ENCODE assay signal across 27 cellular contexts in genomic region chr2:26904839-26905238, GRCh38. TPM values are rescaled to one million over a fixed set of nuclear protein-coding genes. Genes with fewer than 3 reads are reported as not detected.
DNase-seq lines count a peak whose midpoint lies in the region; ATAC-seq, FAIRE-seq and TF ChIP-seq lines count a peak whose summit lies in the region.
"Had no signal": no experiment of that assay in that cellular context is flagged by ENCODE, and none has a peak within 500 bp of the region (broad histone marks: within the 10 kb centered on the region; RNA-seq: fewer than 3 reads in every experiment).

No MANE protein-coding gene starts in this region.

- peak; percentile 71 for ATAC-seq in GM19467 (IDR thresholded peaks at IDR 0.05; ENCODE audit: unreplicated experiment)
- ATAC-seq in HG03108 (IDR thresholded peaks at IDR 0.05; ENCODE audit: unreplicated experiment): peak; percentile 61
- no peak for ATAC-seq in GM19452 (IDR thresholded peaks at IDR 0.05; ENCODE audit: unreplicated experiment)
- ATAC-seq: HepG2, left lung had no signal

- H2BK5ac ChIP-seq in mesendoderm (ENCODE audit: low read length): no peak overlapping the region

- no peak for DNase-seq in GM18507 (ENCODE audit: extremely low spot score, insufficient read length, low read depth)
- no peak for DNase-seq in dorsolateral prefrontal cortex
- DNase-seq in mesendoderm: no peak
- no peak for DNase-seq in A172 (ENCODE audit: low spot score)
- no peak for DNase-seq in MCF 10A (ENCODE audit: unreplicated experiment)
- DNase-seq: activated CD4-positive, alpha-beta T cell treated with anti-CD3 and anti-CD28 coated beads, Interleukin-2, amount 10 ng/mL, durations not matched to agents 7 days and 5 days; activated CD8-positive, alpha-beta memory T cell treated with anti-CD3 and anti-CD28 coated beads, Interleukin-2, amount 50 U/mL, for 48 hours; activated gamma-delta T cell; DMS153; left lung; MG63; mucosa of descending colon; NCI-H226; NK-92 treated with Interleukin-12 subunit alpha and Interleukin-12 subunit beta, amount 100 ng/mL, for 24 hours; retina; stimulated activated CD4-positive, alpha-beta T cell treated with anti-CD3 and anti-CD28 coated beads, Interleukin-15, amount 100 ng/mL, for 24 hours; stimulated activated naive CD4-positive, alpha-beta T cell; SW 1271; transverse colon had no signal

- BruUV-seq in MCF 10A (replicated peaks; lab: Mats Ljungman, UMichigan): no TSS peak

- CTCF ChIA-PET in MCF 10A (lab: Yijun Ruan, JAX): no interaction called here

- no peak overlapping the region for H2BK15ac ChIP-seq in mesendoderm (replicated peaks; ENCODE audit: low read depth)

- no peaks in the 10 kb centered on the region for H3K27me3 ChIP-seq in dorsolateral prefrontal cortex
- H3K27me3 ChIP-seq in mesendoderm (ENCODE audit: insufficient read depth, low read length, poor library complexity): no peaks in the 10 kb centered on the region
- H3K27me3 ChIP-seq: MG63 had no signal

- no peaks in the 10 kb centered on the region for H3K4me1 ChIP-seq in mesendoderm (ENCODE audit: control insufficient read depth, low read depth, low read length)
- H3K4me1 ChIP-seq: left lung, transverse colon had no signal

- H3K27ac ChIP-seq in dorsolateral prefrontal cortex: peak overlapping the region in 57 of 59 donors; percentile 9 to 97 (median 85)
- H3K27ac ChIP-seq in mesendoderm (ENCODE audit: low read depth, low read length): no peak overlapping the region
- H3K27ac ChIP-seq: C4-2B, esophagus muscularis mucosa, left lung, RWPE1, transverse colon had no signal

- no peak overlapping the region for H2BK120ac ChIP-seq in mesendoderm (ENCODE audit: low read depth, low read length)

- H3K4me3 Mint-ChIP-seq in MCF 10A (ENCODE audit: unreplicated experiment): no peak overlapping the region
- H3K4me3 Mint-ChIP-seq: activated CD4-positive, alpha-beta T cell treated with anti-CD3 and anti-CD28 coated beads, Interleukin-2, amount 10 ng/mL, durations not matched to agents 7 days and 5 days had no signal

- H3K4me2 ChIP-seq in mesendoderm (ENCODE audit: low read length): no peak overlapping the region

- no peak overlapping the region for H3K9ac ChIP-seq in mesendoderm (ENCODE audit: low read length)

- H3K27me3 Mint-ChIP-seq in MCF 10A (ENCODE audit: insufficient read depth, unreplicated experiment): peaks cover 37% of the 10 kb centered on the region

- H4K8ac ChIP-seq in mesendoderm (ENCODE audit: low read depth, low read length): no peak overlapping the region

- no CpG with 5 or more reads among the region's 2 CpGs for WGBS in mesendoderm (ENCODE audit: extremely low coverage, insufficient coverage, low lambda C conversion rate)

- POLR2A ChIA-PET in MCF 10A (lab: Yijun Ruan, JAX): interaction anchor here (1.1 kb wide), 1 partner anchor 13 kb away, joined by 4 read pairs; no protein-coding TSS in a partner anchor

- no peak overlapping the region for H3K56ac ChIP-seq in mesendoderm (ENCODE audit: low read length)

- H3K4me3 ChIP-seq in dorsolateral prefrontal cortex (no peak overlapping the region), mesendoderm (ENCODE audit: low read length) (no peak overlapping the region)
- H3K4me3 ChIP-seq: esophagus muscularis mucosa, left lung, MG63, mucosa of descending colon, transverse colon had no signal

- H2AK5ac ChIP-seq in mesendoderm (ENCODE audit: low read length): no peak overlapping the region

- no peaks in the 10 kb centered on the region for H3K36me3 Mint-ChIP-seq in MCF 10A (ENCODE audit: insufficient read depth, unreplicated experiment)

- no peak overlapping the region for H3K18ac ChIP-seq in mesendoderm (ENCODE audit: low read length)

- no peak overlapping the region for H3K27ac Mint-ChIP-seq in MCF 10A (ENCODE audit: low read depth, unreplicated experiment)
- H3K27ac Mint-ChIP-seq: activated CD4-positive, alpha-beta T cell treated with anti-CD3 and anti-CD28 coated beads, Interleukin-2, amount 10 ng/mL, durations not matched to agents 7 days and 5 days had no signal

- no peak overlapping the region for H3K23ac ChIP-seq in mesendoderm (ENCODE audit: low read length)

- no peaks in the 10 kb centered on the region for H3K36me3 ChIP-seq in mesendoderm (ENCODE audit: control insufficient read depth, insufficient read depth, low read length)
- H3K36me3 ChIP-seq: esophagus muscularis mucosa, left lung, MG63, transverse colon had no signal

- H3K9me3 Mint-ChIP-seq in MCF 10A (ENCODE audit: unreplicated experiment): no peaks in the 10 kb centered on the region
- H3K9me3 Mint-ChIP-seq: activated CD4-positive, alpha-beta T cell treated with anti-CD3 and anti-CD28 coated beads, Interleukin-2, amount 10 ng/mL, durations not matched to agents 7 days and 5 days had no signal

- H3K4me1 Mint-ChIP-seq in MCF 10A (ENCODE audit: insufficient read depth, unreplicated experiment): no peaks in the 10 kb centered on the region
- H3K4me1 Mint-ChIP-seq: activated CD4-positive, alpha-beta T cell treated with anti-CD3 and anti-CD28 coated beads, Interleukin-2, amount 10 ng/mL, durations not matched to agents 7 days and 5 days had no signal

- H3K4ac ChIP-seq in mesendoderm (ENCODE audit: low read depth, low read length): no peak overlapping the region

- peak; percentile 46 for FAIRE-seq in GM18507 (lab: Jason Lieb, UNC)
- FAIRE-seq: H54, HepG2 had no signal

- TF ChIP-seq CTCF in dorsolateral prefrontal cortex (IDR thresholded peaks at IDR 0.05 in 54 of 56, conservative IDR thresholded peaks at IDR 0.05 in 2 of 56; ENCODE audit: low read depth in 1 of 56, partially characterized antibody in 56 of 56) (no peak), MCF 10A (IDR thresholded peaks at IDR 0.05; ENCODE audit: unreplicated experiment) (no peak)

- no peaks in the 10 kb centered on the region for H3K79me1 ChIP-seq in mesendoderm (ENCODE audit: low read length)

- no peak overlapping the region for H4K5ac ChIP-seq in mesendoderm (ENCODE audit: low read length)

- intact Hi-C loops in dorsolateral prefrontal cortex (cut with DNase I): no loop called here
- intact Hi-C loops in MCF 10A (cut with micrococcal nuclease): no loop called here

- no peaks in the 10 kb centered on the region for H3K79me2 ChIP-seq in mesendoderm (ENCODE audit: control insufficient read depth, insufficient read depth, low read length)

RNA-seq across cellular contexts. Expression of gene DPYSL5, which starts 56.9 kb away (rescaled TPM):
- total RNA-seq in dorsolateral prefrontal cortex (100 to 1,000 TPM in 5 of 120 experiments, 10 to 100 TPM in 115; 22.2 to 161 (median 47.4) TPM), MCF 10A (2022) (not detected in 2 replicates)
- 0.90 TPM for polyA plus RNA-seq in mesendoderm (2013, experiment 1 of 2)
- polyA plus RNA-seq in mesendoderm (2013, experiment 2 of 2): 0.81 TPM
- total RNA-seq in A172 (2014; rRNA removed; shearing (Covaris generic)): 8.4 and 9.1 TPM in 2 replicates
- total RNA-seq: activated CD4-positive, alpha-beta T cell treated with anti-CD3 and anti-CD28 coated beads, Interleukin-2, amount 10 ng/mL, durations not matched to agents 7 days and 5 days; HepG2; left lung had no signal
